In genomic region chr1:231707407-231707806, GRCh38 we compare ENCODE assay signal across 37 cellular contexts.
"Had no signal": no experiment of that assay in that cellular context is flagged by ENCODE, and none has a peak within 500 bp of the region (broad histone marks: within the 10 kb centered on the region; RNA-seq: fewer than 3 reads in every experiment).

No MANE protein-coding gene starts in this region.

- H3K27ac ChIP-seq: adrenal gland, body of pancreas, brain microvascular endothelial cell, breast epithelium, WERI-Rb-1 had no signal

- ATAC-seq: activated CD4-positive, alpha-beta T cell treated with anti-CD3 and anti-CD28 coated beads for 36 hours; activated CD4-positive, CD25-positive, alpha-beta regulatory T cell treated with anti-CD3 and anti-CD28 coated beads, Interleukin-2, amount 50 U/mL, for 24 hours; activated CD8-positive, alpha-beta memory T cell treated with anti-CD3 and anti-CD28 coated beads, Interleukin-2, amount 10 ng/mL, durations not matched to agents 7 days and 5 days; activated CD8-positive, alpha-beta T cell treated with anti-CD3 and anti-CD28 coated beads, Interleukin-2, amount 10 ng/mL, durations not matched to agents 7 days and 5 days; activated naive CD8-positive, alpha-beta T cell treated with anti-CD3 and anti-CD28 coated beads, Interleukin-2, amount 50 U/mL, for 24 hours; body of pancreas; WTC11 had no signal

- H3K27me3 ChIP-seq: adrenal gland, body of pancreas, brain microvascular endothelial cell, breast epithelium had no signal

- H3K4me1 Mint-ChIP-seq: activated CD4-positive, alpha-beta T cell treated with anti-CD3 and anti-CD28 coated beads, Interleukin-2, amount 10 ng/mL, durations not matched to agents 7 days and 5 days; activated naive CD4-positive, alpha-beta T cell treated with anti-CD3 and anti-CD28 coated beads, Interleukin-2, amount 10 ng/mL, durations not matched to agents 7 days and 5 days; activated naive CD8-positive, alpha-beta T cell treated with anti-CD3 and anti-CD28 coated beads, Interleukin-2, amount 10 ng/mL, durations not matched to agents 7 days and 5 days; activated naive CD8-positive, alpha-beta T cell treated with anti-CD3 and anti-CD28 coated beads, Interleukin-2, amount 50 U/mL, for 24 hours had no signal

- H3K27ac Mint-ChIP-seq: activated CD4-positive, alpha-beta memory T cell treated with anti-CD3 and anti-CD28 coated beads, Interleukin-2, amount 10 ng/mL, durations not matched to agents 7 days and 5 days; activated CD4-positive, alpha-beta T cell treated with anti-CD3 and anti-CD28 coated beads for 36 hours; activated CD4-positive, alpha-beta T cell treated with anti-CD3 and anti-CD28 coated beads, Interleukin-2, amount 10 ng/mL, durations not matched to agents 7 days and 5 days; activated CD8-positive, alpha-beta memory T cell treated with anti-CD3 and anti-CD28 coated beads, Interleukin-2, amount 10 ng/mL, durations not matched to agents 7 days and 5 days; activated CD8-positive, alpha-beta T cell treated with anti-CD3 and anti-CD28 coated beads, Interleukin-2, amount 10 ng/mL, durations not matched to agents 7 days and 5 days; activated naive CD4-positive, alpha-beta T cell treated with anti-CD3 and anti-CD28 coated beads, Interleukin-2, amount 10 ng/mL, durations not matched to agents 7 days and 5 days; activated naive CD4-positive, alpha-beta T cell treated with anti-CD3 and anti-CD28 coated beads, Interleukin-2, amount 50 U/mL, for 24 hours; activated naive CD8-positive, alpha-beta T cell; activated naive CD8-positive, alpha-beta T cell treated with anti-CD3 and anti-CD28 coated beads, Interleukin-2, amount 10 ng/mL, durations not matched to agents 7 days and 5 days; activated naive CD8-positive, alpha-beta T cell treated with anti-CD3 and anti-CD28 coated beads, Interleukin-2, amount 50 U/mL, for 24 hours; activated T-cell treated with anti-CD3 and anti-CD28 coated beads, Interleukin-2, amount 50 U/mL, for 24 hours; activated T-helper 2 cell treated with anti-CD3 and anti-CD28 coated beads, Interferon-gamma antibody, Interleukin-2, Interleukin-4, amounts not matched to agents 10 μg/mL and 5 μg/mL and 100 μg/mL, durations not matched to agents 14 hours and 24 hours and 36 hours; T-helper 1 cell treated with Interleukin-12 subunit alpha and Interleukin-12 subunit beta and Interleukin-4 antibody, amounts not matched to agents 30 μg/mL and 1 μg/mL, for 36 hours; T-helper 2 cell treated with Interferon-gamma antibody and Interleukin-4, amounts not matched to agents 5 μg/mL and 100 μg/mL, for 36 hours; WTC11 had no signal

- H3K4me1 ChIP-seq: body of pancreas, breast epithelium had no signal

- H3K9me3 ChIP-seq: adrenal gland, body of pancreas, breast epithelium had no signal

- H3K4me3 ChIP-seq: adrenal gland, body of pancreas, breast epithelium had no signal

- H3K27me3 Mint-ChIP-seq: activated CD4-positive, alpha-beta memory T cell treated with anti-CD3 and anti-CD28 coated beads, Interleukin-2, amount 10 ng/mL, durations not matched to agents 7 days and 5 days; activated CD4-positive, alpha-beta T cell treated with anti-CD3 and anti-CD28 coated beads for 36 hours; activated CD4-positive, alpha-beta T cell treated with anti-CD3 and anti-CD28 coated beads, Interleukin-2, amount 10 ng/mL, durations not matched to agents 7 days and 5 days; activated CD8-positive, alpha-beta memory T cell treated with anti-CD3 and anti-CD28 coated beads, Interleukin-2, amount 10 ng/mL, durations not matched to agents 7 days and 5 days; activated naive CD4-positive, alpha-beta T cell treated with anti-CD3 and anti-CD28 coated beads, Interleukin-2, amount 10 ng/mL, durations not matched to agents 7 days and 5 days; activated naive CD4-positive, alpha-beta T cell treated with anti-CD3 and anti-CD28 coated beads, Interleukin-2, amount 50 U/mL, for 24 hours; activated naive CD8-positive, alpha-beta T cell; activated naive CD8-positive, alpha-beta T cell treated with anti-CD3 and anti-CD28 coated beads, Interleukin-2, amount 10 ng/mL, durations not matched to agents 7 days and 5 days; activated naive CD8-positive, alpha-beta T cell treated with anti-CD3 and anti-CD28 coated beads, Interleukin-2, amount 50 U/mL, for 24 hours; activated T-cell treated with anti-CD3 and anti-CD28 coated beads, Interleukin-2, amount 50 U/mL, for 24 hours had no signal

- H3K36me3 ChIP-seq: adrenal gland, brain microvascular endothelial cell, breast epithelium, WERI-Rb-1 had no signal

- DNase-seq: activated CD4-positive, alpha-beta memory T cell treated with anti-CD3 and anti-CD28 coated beads, Interleukin-2, amount 10 ng/mL, durations not matched to agents 7 days and 5 days; activated CD4-positive, alpha-beta T cell treated with anti-CD3 and anti-CD28 coated beads for 1 hour; activated CD4-positive, alpha-beta T cell treated with anti-CD3 and anti-CD28 coated beads for 36 hours; activated CD4-positive, alpha-beta T cell treated with anti-CD3 and anti-CD28 coated beads for 48 hours; activated CD4-positive, alpha-beta T cell treated with anti-CD3 and anti-CD28 coated beads, Interleukin-2, amount 10 ng/mL, durations not matched to agents 7 days and 5 days; activated CD4-positive, alpha-beta T cell treated with anti-CD3 and anti-CD28 coated beads, Interleukin-2, amount 50 U/mL, for 48 hours; activated CD4-positive, CD25-positive, alpha-beta regulatory T cell; activated CD8-positive, alpha-beta memory T cell treated with anti-CD3 and anti-CD28 coated beads for 24 hours; activated CD8-positive, alpha-beta memory T cell treated with anti-CD3 and anti-CD28 coated beads, Interleukin-2, amount 10 ng/mL, durations not matched to agents 7 days and 5 days; activated CD8-positive, alpha-beta memory T cell treated with anti-CD3 and anti-CD28 coated beads, Interleukin-2, amount 50 U/mL, for 48 hours; activated CD8-positive, alpha-beta T cell treated with anti-CD3 and anti-CD28 coated beads, Interleukin-2, amount 10 ng/mL, durations not matched to agents 7 days and 5 days; activated effector memory CD4-positive, alpha-beta T cell treated with Interleukin-2 at 50 U/mL for 16 hours; activated gamma-delta T cell; activated naive CD4-positive, alpha-beta T cell treated with anti-CD3 and anti-CD28 coated beads, Interleukin-2, amount 10 ng/mL, durations not matched to agents 7 days and 5 days; activated naive CD4-positive, alpha-beta T cell treated with Interleukin-2 at 50 U/mL for 16 hours; activated naive CD8-positive, alpha-beta T cell treated with anti-CD3 and anti-CD28 coated beads, Interleukin-2, amount 10 ng/mL, durations not matched to agents 7 days and 5 days; activated naive CD8-positive, alpha-beta T cell treated with anti-CD3 and anti-CD28 coated beads, Interleukin-2, amount 50 U/mL, for 24 hours; activated T-cell treated with anti-CD3 and anti-CD28 coated beads, Interleukin-2, amount 50 U/mL, for 24 hours; activated T-cell treated with anti-CD3 and anti-CD28 coated beads, Interleukin-2, amount 50 U/mL, for 48 hours; adrenal gland; amniotic stem cell; aorta; body of pancreas; brain microvascular endothelial cell; central memory CD4-positive, alpha-beta T cell; T-helper 1 cell; T-helper 2 cell; T-helper 9 cell; WERI-Rb-1 had no signal

- H3K36me3 Mint-ChIP-seq: WTC11 had no signal

- H3K9me3 Mint-ChIP-seq: activated naive CD4-positive, alpha-beta T cell treated with anti-CD3 and anti-CD28 coated beads, Interleukin-2, amount 50 U/mL, for 24 hours; activated naive CD8-positive, alpha-beta T cell treated with anti-CD3 and anti-CD28 coated beads, Interleukin-2, amount 50 U/mL, for 24 hours; activated T-cell treated with anti-CD3 and anti-CD28 coated beads, Interleukin-2, amount 50 U/mL, for 24 hours; activated T-helper 2 cell treated with anti-CD3 and anti-CD28 coated beads, Interferon-gamma antibody, Interleukin-2, Interleukin-4, amounts not matched to agents 10 μg/mL and 5 μg/mL and 100 μg/mL, durations not matched to agents 14 hours and 24 hours and 36 hours; T-helper 1 cell treated with Interleukin-12 subunit alpha and Interleukin-12 subunit beta and Interleukin-4 antibody, amounts not matched to agents 30 μg/mL and 1 μg/mL, for 36 hours; T-helper 2 cell treated with Interferon-gamma antibody and Interleukin-4, amounts not matched to agents 5 μg/mL and 100 μg/mL, for 36 hours; WTC11 had no signal

- H3K4me3 Mint-ChIP-seq: activated CD4-positive, alpha-beta memory T cell treated with anti-CD3 and anti-CD28 coated beads, Interleukin-2, amount 10 ng/mL, durations not matched to agents 7 days and 5 days; activated CD4-positive, alpha-beta T cell treated with anti-CD3 and anti-CD28 coated beads for 36 hours; activated CD4-positive, alpha-beta T cell treated with anti-CD3 and anti-CD28 coated beads, Interleukin-2, amount 10 ng/mL, durations not matched to agents 7 days and 5 days; activated CD8-positive, alpha-beta memory T cell treated with anti-CD3 and anti-CD28 coated beads, Interleukin-2, amount 10 ng/mL, durations not matched to agents 7 days and 5 days; activated CD8-positive, alpha-beta T cell treated with anti-CD3 and anti-CD28 coated beads, Interleukin-2, amount 10 ng/mL, durations not matched to agents 7 days and 5 days; activated naive CD4-positive, alpha-beta T cell treated with anti-CD3 and anti-CD28 coated beads, Interleukin-2, amount 10 ng/mL, durations not matched to agents 7 days and 5 days; activated naive CD4-positive, alpha-beta T cell treated with anti-CD3 and anti-CD28 coated beads, Interleukin-2, amount 50 U/mL, for 24 hours; activated naive CD8-positive, alpha-beta T cell; activated naive CD8-positive, alpha-beta T cell treated with anti-CD3 and anti-CD28 coated beads, Interleukin-2, amount 10 ng/mL, durations not matched to agents 7 days and 5 days; activated naive CD8-positive, alpha-beta T cell treated with anti-CD3 and anti-CD28 coated beads, Interleukin-2, amount 50 U/mL, for 24 hours; activated T-cell treated with anti-CD3 and anti-CD28 coated beads, Interleukin-2, amount 50 U/mL, for 24 hours; T-helper 1 cell treated with Interleukin-12 subunit alpha and Interleukin-12 subunit beta and Interleukin-4 antibody, amounts not matched to agents 30 μg/mL and 1 μg/mL, for 36 hours; T-helper 2 cell treated with Interferon-gamma antibody and Interleukin-4, amounts not matched to agents 5 μg/mL and 100 μg/mL, for 36 hours; WTC11 had no signal
